ENCODE assay signal across 12 cellular contexts in genomic region chr10:91191581-91191919, GRCh38. TPM values are rescaled to one million over a fixed set of nuclear protein-coding genes. Genes with fewer than 3 reads are reported as not detected.
DNase-seq lines count a peak whose midpoint lies in the region; ATAC-seq and TF ChIP-seq lines count a peak whose summit lies in the region.
"Had no signal": no experiment of that assay in that cellular context is flagged by ENCODE, and none has a peak within 500 bp of the region (broad histone marks: within the 10 kb centered on the region; RNA-seq: fewer than 3 reads in every experiment).

No MANE protein-coding gene starts in this region.

- peaks cover 0 to 5% (median 0%) of the 10 kb centered on the region in 11 experiments; a peak in 4 of 22 replicates for H3K9me3 ChIP-seq in BLaER1 treated with 17β-estradiol and CSF1 and Interleukin-3, amounts not matched to agents 10 nM and 100 nM (replicated peaks in 1 of 11)
- no peaks in the 10 kb centered on the region for H3K9me3 ChIP-seq in ascending aorta
- H3K9me3 ChIP-seq in osteoblast (ENCODE audit: low read depth, low read length) = no peaks in the 10 kb centered on the region
- H3K9me3 ChIP-seq: ovary had no signal

- H3K27me3 ChIP-seq in BLaER1 treated with 17β-estradiol and CSF1 and Interleukin-3, amounts not matched to agents 10 nM and 100 nM = no peaks in the 10 kb centered on the region
- H3K27me3 ChIP-seq in ascending aorta (no peaks in the 10 kb centered on the region), osteoblast (ENCODE audit: insufficient read depth, low read length) (no peaks in the 10 kb centered on the region)
- H3K27me3 ChIP-seq: ovary had no signal

- ATAC-seq in HG02588 (IDR thresholded peaks at IDR 0.05; ENCODE audit: unreplicated experiment) = peak; percentile 24
- ATAC-seq in GM18868 (IDR thresholded peaks at IDR 0.05; ENCODE audit: unreplicated experiment) = no peak

- no peak overlapping the region for H3K4me3 ChIP-seq in BLaER1 treated with 17β-estradiol and CSF1 and Interleukin-3, amounts not matched to agents 10 nM and 100 nM
- H3K4me3 ChIP-seq in ascending aorta (no peak overlapping the region), osteoblast (ENCODE audit: insufficient read depth, low read length) (no peak overlapping the region), foreskin fibroblast (ENCODE audit: low read depth in 1 of 2, low read length in 2 of 2) (no peak overlapping the region)
- H3K4me3 ChIP-seq: ovary had no signal

- peaks cover 7 to 23% (median 15%) of the 10 kb centered on the region in 10 experiments; a peak in 16 of 20 replicates for H3K4me1 ChIP-seq in BLaER1 treated with 17β-estradiol and CSF1 and Interleukin-3, amounts not matched to agents 10 nM and 100 nM
- H3K4me1 ChIP-seq in ascending aorta = peaks cover 3 to 46% of the 10 kb centered on the region in 2 donors
- peaks cover 37% of the 10 kb centered on the region for H3K4me1 ChIP-seq in osteoblast (ENCODE audit: insufficient read depth, low read length)

- peak overlapping the region; percentile 1 for H2AFZ ChIP-seq in osteoblast (ENCODE audit: low read length)

- H3K79me2 ChIP-seq in osteoblast (ENCODE audit: insufficient read depth, low read length) = peaks cover 72% of the 10 kb centered on the region

- H3K4me2 ChIP-seq in BLaER1 treated with 17β-estradiol and CSF1 and Interleukin-3, amounts not matched to agents 10 nM and 100 nM = peak overlapping the region in 6 of 11 experiments; percentile 1 to 49 (median 26); a peak in 8 of 22 replicates
- H3K4me2 ChIP-seq in osteoblast (ENCODE audit: insufficient read depth, low read length) = peak overlapping the region; percentile 40

- no peak overlapping the region for H3K27ac ChIP-seq in BLaER1 treated with 17β-estradiol and CSF1 and Interleukin-3, amounts not matched to agents 10 nM and 100 nM
- peak overlapping the region; percentile 59 to 91 for H3K27ac ChIP-seq in ascending aorta
- peak overlapping the region; percentile 93 for H3K27ac ChIP-seq in osteoblast (ENCODE audit: low read depth, low read length)
- H3K27ac ChIP-seq: ovary had no signal

- DNase-seq in ascending aorta (ENCODE audit: low spot score in 2 of 2) (no peak), osteoblast (ENCODE audit: insufficient read length, low spot score, missing footprints) (no peak), foreskin fibroblast (no peak), head of caudate nucleus (no peak), Ammon's horn (ENCODE audit: low spot score) (no peak)
- DNase-seq: activated effector memory CD4-positive, alpha-beta T cell treated with anti-CD3 and anti-CD28 coated beads, Interleukin-2, amount 50 U/mL, for 16 hours; NCI-H2081; NCI-H526; ovary had no signal

- H4K20me1 ChIP-seq in BLaER1 treated with 17β-estradiol and CSF1 and Interleukin-3, amounts not matched to agents 10 nM and 100 nM = peaks cover 0 to 9% (median 0%) of the 10 kb centered on the region in 11 experiments; a peak in 2 of 22 replicates
- no peaks in the 10 kb centered on the region for H4K20me1 ChIP-seq in osteoblast (ENCODE audit: insufficient read depth, low read length)

- no peak overlapping the region for H3K9ac ChIP-seq in BLaER1 treated with 17β-estradiol and CSF1 and Interleukin-3, amounts not matched to agents 10 nM and 100 nM

- intact Hi-C loops in ascending aorta (cut with DNase I) (loop anchor here (2.0 to 10.0 kb wide), 2 partner anchors 29 to 153 kb away; partner anchors contain the start of gene PCGF5), head of caudate nucleus (cut with DNase I) (no loop called here)

- H3K36me3 ChIP-seq in BLaER1 treated with 17β-estradiol and CSF1 and Interleukin-3, amounts not matched to agents 10 nM and 100 nM = no peaks in the 10 kb centered on the region
- H3K36me3 ChIP-seq in ascending aorta (no peaks in the 10 kb centered on the region), osteoblast (ENCODE audit: insufficient read depth, low read length) (no peaks in the 10 kb centered on the region)
- H3K36me3 ChIP-seq: ovary had no signal

- no peak for TF ChIP-seq CTCF in ascending aorta (IDR thresholded peaks at IDR 0.05)
- TF ChIP-seq CTCF in osteoblast (IDR thresholded peaks at IDR 0.05; ENCODE audit: extremely low read depth, low read depth, low read length) = no peak
- TF ChIP-seq CTCF in foreskin fibroblast (IDR thresholded peaks at IDR 0.05; ENCODE audit: low read depth, low read length) = no peak

RNA-seq across cellular contexts. Expression of gene PCGF5, which starts 28.9 kb away (rescaled TPM):
- total RNA-seq in ascending aorta (39.8 TPM), osteoblast (84.9 and 99.2 TPM in 2 replicates)

Comparison
In these comparisons a context has a peak if more than half of its experiments do, and no peak if none do; other contexts are left out.
1. H3K27ac ChIP-seq: peak in ascending aorta (2 of 2) and osteoblast (single experiment); none in BLaER1 treated with 17β-estradiol and CSF1 and Interleukin-3, amounts not matched to agents 10 nM and 100 nM (0 of 11).